Comparison of ENCODE assay signal across 37 cellular contexts in the genomic region with DNA sequence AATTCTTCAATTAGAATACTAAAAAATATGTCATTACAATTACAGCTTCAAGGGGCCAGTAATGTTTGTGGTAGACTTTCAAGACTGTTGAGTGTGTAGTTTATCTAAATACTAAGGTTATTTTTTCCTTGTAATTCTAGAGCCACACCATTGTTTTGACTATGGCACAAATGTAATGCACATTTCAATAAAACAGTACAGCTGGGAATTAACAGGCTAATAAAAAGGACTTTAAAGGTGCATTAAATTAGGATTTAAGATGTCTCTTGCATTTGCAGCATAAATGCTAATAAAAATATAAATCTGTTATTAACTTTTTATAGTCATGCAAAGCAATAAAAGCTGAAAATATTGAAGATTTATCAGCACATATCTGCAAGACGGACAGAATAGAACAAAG.
"Had no signal": no experiment of that assay in that cellular context is flagged by ENCODE, and none has a peak within 500 bp of the region (broad histone marks: within the 10 kb centered on the region; RNA-seq: fewer than 3 reads in every experiment).

No MANE protein-coding gene starts in this region.

- H3K9me3 Mint-ChIP-seq: activated naive CD4-positive, alpha-beta T cell treated with anti-CD3 and anti-CD28 coated beads for 36 hours; activated naive CD4-positive, alpha-beta T cell treated with anti-CD3 and anti-CD28 coated beads, Interleukin-2, amount 10 ng/mL, durations not matched to agents 7 days and 5 days; activated naive CD4-positive, alpha-beta T cell treated with anti-CD3 and anti-CD28 coated beads, Interleukin-2, amount 50 U/mL, for 24 hours; activated naive CD4-positive, alpha-beta T cell treated with anti-CD3 and anti-CD28 coated beads, Interleukin-2, amount 50 U/mL, for 72 hours; activated naive CD8-positive, alpha-beta T cell treated with anti-CD3 and anti-CD28 coated beads for 36 hours; activated naive CD8-positive, alpha-beta T cell treated with anti-CD3 and anti-CD28 coated beads, Interleukin-2, amount 10 ng/mL, durations not matched to agents 7 days and 5 days; activated T-cell treated with anti-CD3 and anti-CD28 coated beads, Interleukin-2, amount 50 U/mL, for 24 hours; activated T-cell treated with anti-CD3 and anti-CD28 coated beads, Interleukin-2, amount 50 U/mL, for 4 hours; activated T-cell treated with anti-CD3 and anti-CD28 coated beads, Interleukin-2, amount 50 U/mL, for 72 hours; activated T-helper 1 cell treated with anti-CD3 and anti-CD28 coated beads, Interleukin-12 subunit alpha, Interleukin-12 subunit beta, Interleukin-2, Interleukin-4 antibody, amounts not matched to agents 30 ng/mL and 10 ng/mL and 1 ng/mL, durations not matched to agents 14 hours and 24 hours and 36 hours; activated T-helper 17 cell treated with anti-CD3 and anti-CD28 coated beads, Interleukin-2, amount 50 U/mL, for 72 hours; activated T-helper 2 cell treated with anti-CD3 and anti-CD28 coated beads, Interferon-gamma antibody, Interleukin-2, Interleukin-4, amounts not matched to agents 10 μg/mL and 5 μg/mL and 100 μg/mL, durations not matched to agents 14 hours and 24 hours and 36 hours; brain; central memory CD8-positive, alpha-beta T cell had no signal

- H3K9me3 ChIP-seq: adrenal gland, ascending aorta, body of pancreas, breast epithelium had no signal

- ATAC-seq: activated naive CD4-positive, alpha-beta T cell treated with anti-CD3 and anti-CD28 coated beads, Interleukin-2, amount 50 U/mL, for 72 hours; activated naive CD8-positive, alpha-beta T cell treated with anti-CD3 and anti-CD28 coated beads, Interleukin-2, amount 50 U/mL, for 24 hours; activated T-cell treated with anti-CD3 and anti-CD28 coated beads, Interleukin-2, amount 50 U/mL, for 4 hours; activated T-cell treated with anti-CD3 and anti-CD28 coated beads, Interleukin-2, amount 50 U/mL, for 72 hours; activated T-helper 17 cell treated with anti-CD3 and anti-CD28 coated beads, Interleukin-2, amount 50 U/mL, for 72 hours; body of pancreas had no signal

- H3K4me3 Mint-ChIP-seq: activated naive CD4-positive, alpha-beta T cell treated with anti-CD3 and anti-CD28 coated beads for 36 hours; activated naive CD4-positive, alpha-beta T cell treated with anti-CD3 and anti-CD28 coated beads, Interleukin-2, amount 10 ng/mL, durations not matched to agents 7 days and 5 days; activated naive CD4-positive, alpha-beta T cell treated with anti-CD3 and anti-CD28 coated beads, Interleukin-2, amount 50 U/mL, for 24 hours; activated naive CD8-positive, alpha-beta T cell; activated naive CD8-positive, alpha-beta T cell treated with anti-CD3 and anti-CD28 coated beads for 36 hours; activated naive CD8-positive, alpha-beta T cell treated with anti-CD3 and anti-CD28 coated beads, Interleukin-2, amount 10 ng/mL, durations not matched to agents 7 days and 5 days; activated naive CD8-positive, alpha-beta T cell treated with anti-CD3 and anti-CD28 coated beads, Interleukin-2, amount 50 U/mL, for 24 hours; activated T-cell treated with anti-CD3 and anti-CD28 coated beads, Interleukin-2, amount 50 U/mL, for 24 hours; activated T-cell treated with anti-CD3 and anti-CD28 coated beads, Interleukin-2, amount 50 U/mL, for 4 hours; activated T-cell treated with anti-CD3 and anti-CD28 coated beads, Interleukin-2, amount 50 U/mL, for 72 hours; activated T-helper 1 cell treated with anti-CD3 and anti-CD28 coated beads, Interleukin-12 subunit alpha, Interleukin-12 subunit beta, Interleukin-2, Interleukin-4 antibody, amounts not matched to agents 30 ng/mL and 10 ng/mL and 1 ng/mL, durations not matched to agents 14 hours and 24 hours and 36 hours; activated T-helper 17 cell treated with anti-CD3 and anti-CD28 coated beads, Interleukin-2, amount 50 U/mL, for 72 hours; brain; central memory CD8-positive, alpha-beta T cell had no signal

- H3K36me3 Mint-ChIP-seq: activated naive CD4-positive, alpha-beta T cell treated with anti-CD3 and anti-CD28 coated beads, Interleukin-2, amount 10 ng/mL, durations not matched to agents 7 days and 5 days; activated naive CD4-positive, alpha-beta T cell treated with anti-CD3 and anti-CD28 coated beads, Interleukin-2, amount 50 U/mL, for 24 hours; activated naive CD4-positive, alpha-beta T cell treated with anti-CD3 and anti-CD28 coated beads, Interleukin-2, amount 50 U/mL, for 72 hours; activated naive CD8-positive, alpha-beta T cell; activated naive CD8-positive, alpha-beta T cell treated with anti-CD3 and anti-CD28 coated beads for 36 hours; activated naive CD8-positive, alpha-beta T cell treated with anti-CD3 and anti-CD28 coated beads, Interleukin-2, amount 10 ng/mL, durations not matched to agents 7 days and 5 days; brain had no signal

- H3K27ac ChIP-seq: adrenal gland, ascending aorta, body of pancreas, brain microvascular endothelial cell, breast epithelium, cardiac muscle cell had no signal

- H3K4me1 Mint-ChIP-seq: activated naive CD4-positive, alpha-beta T cell treated with anti-CD3 and anti-CD28 coated beads, Interleukin-2, amount 10 ng/mL, durations not matched to agents 7 days and 5 days; activated naive CD4-positive, alpha-beta T cell treated with anti-CD3 and anti-CD28 coated beads, Interleukin-2, amount 50 U/mL, for 24 hours; activated naive CD8-positive, alpha-beta T cell treated with anti-CD3 and anti-CD28 coated beads for 36 hours; activated naive CD8-positive, alpha-beta T cell treated with anti-CD3 and anti-CD28 coated beads, Interleukin-2, amount 10 ng/mL, durations not matched to agents 7 days and 5 days; activated naive CD8-positive, alpha-beta T cell treated with anti-CD3 and anti-CD28 coated beads, Interleukin-2, amount 50 U/mL, for 24 hours; activated T-helper 17 cell treated with anti-CD3 and anti-CD28 coated beads, Interleukin-2, amount 50 U/mL, for 72 hours; central memory CD8-positive, alpha-beta T cell had no signal

- DNase-seq: activated effector memory CD4-positive, alpha-beta T cell treated with anti-CD3 and anti-CD28 coated beads, Interleukin-2, amount 50 U/mL, for 16 hours; activated effector memory CD4-positive, alpha-beta T cell treated with Interleukin-2 at 50 U/mL for 16 hours; activated gamma-delta T cell; activated gamma-delta T cell treated with Interleukin-2 at 50 U/mL for 16 hours; activated naive CD4-positive, alpha-beta T cell; activated naive CD4-positive, alpha-beta T cell treated with anti-CD3 and anti-CD28 coated beads for 36 hours; activated naive CD4-positive, alpha-beta T cell treated with anti-CD3 and anti-CD28 coated beads, Interleukin-2, amount 10 ng/mL, durations not matched to agents 7 days and 5 days; activated naive CD4-positive, alpha-beta T cell treated with anti-CD3 and anti-CD28 coated beads, Interleukin-2, amount 50 U/mL, for 16 hours; activated naive CD4-positive, alpha-beta T cell treated with Interleukin-2 at 50 U/mL for 16 hours; activated naive CD8-positive, alpha-beta T cell treated with anti-CD3 and anti-CD28 coated beads for 36 hours; activated naive CD8-positive, alpha-beta T cell treated with anti-CD3 and anti-CD28 coated beads, Interleukin-2, amount 10 ng/mL, durations not matched to agents 7 days and 5 days; activated naive CD8-positive, alpha-beta T cell treated with anti-CD3 and anti-CD28 coated beads, Interleukin-2, amount 50 U/mL, for 24 hours; activated T-cell treated with anti-CD3 and anti-CD28 coated beads, Interleukin-2, amount 50 U/mL, for 1 hour; activated T-cell treated with anti-CD3 and anti-CD28 coated beads, Interleukin-2, amount 50 U/mL, for 24 hours; activated T-cell treated with anti-CD3 and anti-CD28 coated beads, Interleukin-2, amount 50 U/mL, for 4 hours; activated T-cell treated with anti-CD3 and anti-CD28 coated beads, Interleukin-2, amount 50 U/mL, for 48 hours; activated T-cell treated with anti-CD3 and anti-CD28 coated beads, Interleukin-2, amount 50 U/mL, for 72 hours; adrenal gland; amniotic stem cell; amygdala; anterior cingulate cortex; aorta; body of pancreas; brain microvascular endothelial cell; central memory CD4-positive, alpha-beta T cell; cerebellar nuclear complex had no signal

- H3K27ac Mint-ChIP-seq: activated naive CD4-positive, alpha-beta T cell treated with anti-CD3 and anti-CD28 coated beads for 36 hours; activated naive CD4-positive, alpha-beta T cell treated with anti-CD3 and anti-CD28 coated beads, Interleukin-2, amount 10 ng/mL, durations not matched to agents 7 days and 5 days; activated naive CD4-positive, alpha-beta T cell treated with anti-CD3 and anti-CD28 coated beads, Interleukin-2, amount 50 U/mL, for 24 hours; activated naive CD4-positive, alpha-beta T cell treated with anti-CD3 and anti-CD28 coated beads, Interleukin-2, amount 50 U/mL, for 72 hours; activated naive CD8-positive, alpha-beta T cell; activated naive CD8-positive, alpha-beta T cell treated with anti-CD3 and anti-CD28 coated beads for 36 hours; activated naive CD8-positive, alpha-beta T cell treated with anti-CD3 and anti-CD28 coated beads, Interleukin-2, amount 10 ng/mL, durations not matched to agents 7 days and 5 days; activated naive CD8-positive, alpha-beta T cell treated with anti-CD3 and anti-CD28 coated beads, Interleukin-2, amount 50 U/mL, for 24 hours; activated T-cell treated with anti-CD3 and anti-CD28 coated beads, Interleukin-2, amount 50 U/mL, for 24 hours; activated T-cell treated with anti-CD3 and anti-CD28 coated beads, Interleukin-2, amount 50 U/mL, for 72 hours; activated T-helper 1 cell treated with anti-CD3 and anti-CD28 coated beads, Interleukin-12 subunit alpha, Interleukin-12 subunit beta, Interleukin-2, Interleukin-4 antibody, amounts not matched to agents 30 ng/mL and 10 ng/mL and 1 ng/mL, durations not matched to agents 14 hours and 24 hours and 36 hours; activated T-helper 17 cell treated with anti-CD3 and anti-CD28 coated beads, Interleukin-2, amount 50 U/mL, for 72 hours; activated T-helper 2 cell treated with anti-CD3 and anti-CD28 coated beads, Interferon-gamma antibody, Interleukin-2, Interleukin-4, amounts not matched to agents 10 μg/mL and 5 μg/mL and 100 μg/mL, durations not matched to agents 14 hours and 24 hours and 36 hours had no signal

- H3K4me3 ChIP-seq: adrenal gland, ascending aorta, body of pancreas, breast epithelium, cardiac muscle cell had no signal

- H3K27me3 Mint-ChIP-seq: activated naive CD4-positive, alpha-beta T cell treated with anti-CD3 and anti-CD28 coated beads, Interleukin-2, amount 10 ng/mL, durations not matched to agents 7 days and 5 days; activated naive CD4-positive, alpha-beta T cell treated with anti-CD3 and anti-CD28 coated beads, Interleukin-2, amount 50 U/mL, for 24 hours; activated naive CD8-positive, alpha-beta T cell; activated naive CD8-positive, alpha-beta T cell treated with anti-CD3 and anti-CD28 coated beads for 36 hours; activated naive CD8-positive, alpha-beta T cell treated with anti-CD3 and anti-CD28 coated beads, Interleukin-2, amount 10 ng/mL, durations not matched to agents 7 days and 5 days; activated naive CD8-positive, alpha-beta T cell treated with anti-CD3 and anti-CD28 coated beads, Interleukin-2, amount 50 U/mL, for 24 hours; activated T-cell treated with anti-CD3 and anti-CD28 coated beads, Interleukin-2, amount 50 U/mL, for 24 hours; activated T-helper 17 cell treated with anti-CD3 and anti-CD28 coated beads, Interleukin-2, amount 50 U/mL, for 72 hours; central memory CD8-positive, alpha-beta T cell had no signal

- H3K4me1 ChIP-seq: adrenal gland, ascending aorta, breast epithelium had no signal

- H3K36me3 ChIP-seq: adrenal gland, ascending aorta, brain microvascular endothelial cell, breast epithelium, cardiac muscle cell had no signal

- H3K27me3 ChIP-seq: adrenal gland, ascending aorta, body of pancreas, brain microvascular endothelial cell, breast epithelium, cardiac muscle cell had no signal
